Comparison of ENCODE assay signal across 8 cellular contexts in genomic region chr9:100098887-100099721, GRCh38.
A peak's percentile ranks its signal among the peaks of the same experiment; 100 is the strongest.
DNase-seq lines count a peak whose midpoint lies in the region; ATAC-seq and TF ChIP-seq lines count a peak whose summit lies in the region.

ERP44 (minus strand) TSS chr9:100099000; CDS start chr9:100098840, 160 bp downstream.
INVS (plus strand) TSS chr9:100099243; CDS start chr9:100104522, 5,279 bp downstream.

- peak; percentile 98 for ATAC-seq in GM19025 (IDR thresholded peaks at IDR 0.05; ENCODE audit: low read depth, unreplicated experiment)
- peak; percentile 98 for ATAC-seq in HG03342 (IDR thresholded peaks at IDR 0.05; ENCODE audit: unreplicated experiment)
- peak; percentile 99 for ATAC-seq in central memory CD8-positive, alpha-beta T cell (replicated peaks; ENCODE audit: extremely low read depth, poor library complexity, severe bottlenecking)

- H3K27ac Mint-ChIP-seq in central memory CD8-positive, alpha-beta T cell (ENCODE audit: low read depth), result peak within 1 kb of the TSS; percentile 97

- peak within 1 kb of the TSS; percentile 100 for H3K4me3 Mint-ChIP-seq in central memory CD8-positive, alpha-beta T cell

- H3K4me3 ChIP-seq in AG09309 (ENCODE audit: control insufficient read depth, low read depth, low read length), result peak within 1 kb of the TSS; percentile 100

- no peak for TF ChIP-seq CTCF in AG09309 (IDR thresholded peaks at IDR 0.05; ENCODE audit: control insufficient read depth, insufficient read depth, low read depth, low read length, missing control alignments)

- peaks cover 8% of the 10 kb centered on the region for H3K36me3 Mint-ChIP-seq in central memory CD8-positive, alpha-beta T cell (ENCODE audit: insufficient read depth)

- H3K27me3 Mint-ChIP-seq in central memory CD8-positive, alpha-beta T cell, result no peaks in the 10 kb centered on the region

- no peaks in the 10 kb centered on the region for H3K9me3 Mint-ChIP-seq in central memory CD8-positive, alpha-beta T cell

- H3K4me1 Mint-ChIP-seq in central memory CD8-positive, alpha-beta T cell, result peaks cover 38% of the 10 kb centered on the region

- DNase-seq in AG09309 (ENCODE audit: low read depth) (peak; percentile 93), NCI-H446 (lab: John Stamatoyannopoulos, UW) (peak; percentile 94 to 95), iris pigment epithelial cell (ENCODE audit: low read depth) (peak; percentile 100)
- DNase-seq in activated CD4-positive, CD25-positive, alpha-beta regulatory T cell treated with anti-CD3 and anti-CD28 coated beads, Interleukin-2, amount 50 U/mL, for 16 hours (ENCODE audit: low read depth, low spot score), result peak; percentile 98
- DNase-seq in central memory CD8-positive, alpha-beta T cell (ENCODE audit: low spot score in 2 of 2), result peak; percentile 91 to 94
- peak; percentile 94 to 97 for DNase-seq in stimulated activated CD4-positive, alpha-beta T cell treated with anti-CD3 and anti-CD28 coated beads, Interleukin-12 subunit alpha, Interleukin-12 subunit beta, amount 100 ng/mL, for 24 hours (ENCODE audit: low read depth in 2 of 2)

Comparison
In these comparisons a context has a peak if more than half of its experiments do, and no peak if none do; other contexts are left out.
1. Peak in every context shown above with its lines: DNase-seq, ATAC-seq and H3K4me3 ChIP-seq.